ENCODE assay signal across 15 cellular contexts in genomic region chr22:24440270-24440717, GRCh38. TPM values are rescaled to one million over a fixed set of nuclear protein-coding genes. Genes with fewer than 3 reads are reported as not detected.
DNase-seq lines count a peak whose midpoint lies in the region; ATAC-seq lines count a peak whose summit lies in the region.
"Had no signal": no experiment of that assay in that cellular context is flagged by ENCODE, and none has a peak within 500 bp of the region (broad histone marks: within the 10 kb centered on the region; RNA-seq: fewer than 3 reads in every experiment).

No MANE protein-coding gene starts in this region.

- H3K4me1 Mint-ChIP-seq in CD4-positive, CD25-positive, alpha-beta regulatory T cell: peaks cover 16 to 81% (median 47%) of the 10 kb centered on the region in 4 donors
- peaks cover 38 to 78% (median 66%) of the 10 kb centered on the region in 7 donors for H3K4me1 Mint-ChIP-seq in naive thymus-derived CD4-positive, alpha-beta T cell

- peak overlapping the region in 1 of 4 donors; percentile 90 for H3K4me3 Mint-ChIP-seq in CD4-positive, CD25-positive, alpha-beta regulatory T cell
- no peak overlapping the region for H3K4me3 Mint-ChIP-seq in naive thymus-derived CD4-positive, alpha-beta T cell
- H3K4me3 Mint-ChIP-seq: CD8-positive, alpha-beta memory T cell; T-helper 2 cell treated with Interferon-gamma antibody and Interleukin-4, amounts not matched to agents 5 μg/mL and 100 μg/mL, for 36 hours; type B pancreatic cell had no signal

- POLR2A ChIA-PET in naive thymus-derived CD4-positive, alpha-beta T cell (lab: Charles Lee): no interaction called here

- peak in 1 of 3 donors; percentile 26 for DNase-seq in CD4-positive, CD25-positive, alpha-beta regulatory T cell
- peak; percentile 76 for DNase-seq in SKM-1 treated with dmso at 0.1 percent for 144 hours (lab: John Stamatoyannopoulos, UW; ENCODE audit: unreplicated experiment)
- no peak for DNase-seq in naive thymus-derived CD4-positive, alpha-beta T cell
- DNase-seq in ACHN: no peak
- no peak for DNase-seq in NCI-H69 (lab: John Stamatoyannopoulos, UW)
- DNase-seq: CD8-positive, alpha-beta memory T cell; left colon; SHP77 had no signal

- no peak overlapping the region for H3K9ac ChIP-seq in BLaER1
- H3K9ac ChIP-seq: parathyroid adenoma had no signal

- peak in 1 of 2 donors; percentile 27 for ATAC-seq in CD4-positive, CD25-positive, alpha-beta regulatory T cell (ENCODE audit: low read depth in 2 of 2)
- peak; percentile 71 for ATAC-seq in naive thymus-derived CD4-positive, alpha-beta T cell
- ATAC-seq in HG03196 (IDR thresholded peaks at IDR 0.05; ENCODE audit: unreplicated experiment) (no peak), GM18858 (IDR thresholded peaks at IDR 0.05; ENCODE audit: unreplicated experiment) (no peak)
- ATAC-seq: left colon had no signal

- H3K36me3 Mint-ChIP-seq in CD4-positive, CD25-positive, alpha-beta regulatory T cell: peaks cover 31% of the 10 kb centered on the region
- peaks cover 0 to 34% (median 17%) of the 10 kb centered on the region in 5 donors for H3K36me3 Mint-ChIP-seq in naive thymus-derived CD4-positive, alpha-beta T cell

- H3K4me1 ChIP-seq in BLaER1: peaks cover 100% of the 10 kb centered on the region
- peaks cover 45% of the 10 kb centered on the region for H3K4me1 ChIP-seq in CD4-positive, CD25-positive, alpha-beta regulatory T cell (ENCODE audit: control insufficient read depth, insufficient read depth, low read length, poor library complexity, severe bottlenecking)
- H3K4me1 ChIP-seq in naive thymus-derived CD4-positive, alpha-beta T cell (ENCODE audit: control insufficient read depth in 2 of 2, insufficient read depth in 2 of 2, low read length in 2 of 2): peaks cover 27 to 30% of the 10 kb centered on the region in 2 donors
- H3K4me1 ChIP-seq: parathyroid adenoma had no signal

- no peak overlapping the region for H3K27ac ChIP-seq in BLaER1
- H3K27ac ChIP-seq in CD4-positive, CD25-positive, alpha-beta regulatory T cell (ENCODE audit: insufficient read depth, low read length, poor library complexity, severe bottlenecking): no peak overlapping the region
- H3K27ac ChIP-seq in naive thymus-derived CD4-positive, alpha-beta T cell (ENCODE audit: low read depth, low read length): no peak overlapping the region
- H3K27ac ChIP-seq: parathyroid adenoma had no signal

- no peak overlapping the region for H3K4me3 ChIP-seq in BLaER1
- no peak overlapping the region for H3K4me3 ChIP-seq in CD4-positive, CD25-positive, alpha-beta regulatory T cell (ENCODE audit: low read depth, low read length)
- no peak overlapping the region for H3K4me3 ChIP-seq in naive thymus-derived CD4-positive, alpha-beta T cell (ENCODE audit: low read length)
- H3K4me3 ChIP-seq: adrenal gland had no signal

- intact Hi-C loops in naive thymus-derived CD4-positive, alpha-beta T cell (cut with micrococcal nuclease): loop anchor here in 1 of 2 donors (2.0 kb wide), 1 partner anchor 13 kb away; the partner anchor contains the start of gene ADORA2A

- peaks cover 4% of the 10 kb centered on the region; the same call in 1 of the 2 replicates for H4K20me1 ChIP-seq in BLaER1

- no peaks in the 10 kb centered on the region for H3K27me3 ChIP-seq in BLaER1
- no peaks in the 10 kb centered on the region for H3K27me3 ChIP-seq in CD4-positive, CD25-positive, alpha-beta regulatory T cell (ENCODE audit: control insufficient read depth, insufficient read depth, low read length)
- H3K27me3 ChIP-seq in naive thymus-derived CD4-positive, alpha-beta T cell (ENCODE audit: control insufficient read depth in 2 of 2, insufficient read depth in 2 of 2, low read length in 2 of 2): no peaks in the 10 kb centered on the region
- H3K27me3 ChIP-seq: adrenal gland had no signal

- no peaks in the 10 kb centered on the region for H3K27me3 Mint-ChIP-seq in CD4-positive, CD25-positive, alpha-beta regulatory T cell
- no peaks in the 10 kb centered on the region for H3K27me3 Mint-ChIP-seq in naive thymus-derived CD4-positive, alpha-beta T cell
- H3K27me3 Mint-ChIP-seq: CD8-positive, alpha-beta memory T cell; type B pancreatic cell had no signal

- H3K9me3 Mint-ChIP-seq in CD4-positive, CD25-positive, alpha-beta regulatory T cell: peaks cover 0 to 1% (median 0%) of the 10 kb centered on the region in 7 donors
- peaks cover 0 to 2% (median 0%) of the 10 kb centered on the region in 11 donors for H3K9me3 Mint-ChIP-seq in naive thymus-derived CD4-positive, alpha-beta T cell
- H3K9me3 Mint-ChIP-seq: CD8-positive, alpha-beta memory T cell; T-helper 2 cell treated with Interferon-gamma antibody and Interleukin-4, amounts not matched to agents 5 μg/mL and 100 μg/mL, for 36 hours; type B pancreatic cell had no signal

- H3K9me3 ChIP-seq in BLaER1: no peaks in the 10 kb centered on the region
- no peaks in the 10 kb centered on the region for H3K9me3 ChIP-seq in CD4-positive, CD25-positive, alpha-beta regulatory T cell (ENCODE audit: control insufficient read depth in 2 of 2, low read length in 2 of 2)
- no peaks in the 10 kb centered on the region for H3K9me3 ChIP-seq in naive thymus-derived CD4-positive, alpha-beta T cell (ENCODE audit: control insufficient read depth in 2 of 3, low read length in 3 of 3)
- H3K9me3 ChIP-seq: adrenal gland had no signal

- H3K4me2 ChIP-seq in BLaER1: peak overlapping the region; percentile 71

- H3K27ac Mint-ChIP-seq in CD4-positive, CD25-positive, alpha-beta regulatory T cell: peak overlapping the region in 2 of 3 donors; percentile 64 to 68
- H3K27ac Mint-ChIP-seq in naive thymus-derived CD4-positive, alpha-beta T cell: peak overlapping the region in 7 of 9 donors; percentile 55 to 81 (median 66)
- H3K27ac Mint-ChIP-seq: T-helper 2 cell treated with Interferon-gamma antibody and Interleukin-4, amounts not matched to agents 5 μg/mL and 100 μg/mL, for 36 hours; type B pancreatic cell had no signal

- CTCF ChIA-PET in naive thymus-derived CD4-positive, alpha-beta T cell (lab: Charles Lee): no interaction called here

- in situ Hi-C loops in ACHN (cut with HindIII; ENCODE audit: low pct_ligation_motif_present, low pct_unique_long_range_greater_than_20kb, low sequenced_read_pairs): no loop called here

- H3K36me3 ChIP-seq in BLaER1: no peaks in the 10 kb centered on the region
- H3K36me3 ChIP-seq in CD4-positive, CD25-positive, alpha-beta regulatory T cell (ENCODE audit: control insufficient read depth, insufficient read depth, low read length): peaks cover 75% of the 10 kb centered on the region
- H3K36me3 ChIP-seq in naive thymus-derived CD4-positive, alpha-beta T cell (ENCODE audit: control insufficient read depth in 2 of 3, insufficient read depth in 3 of 3, low read length in 3 of 3): peaks cover 8 to 89% (median 17%) of the 10 kb centered on the region in 3 experiments
- H3K36me3 ChIP-seq: adrenal gland had no signal

RNA-seq across cellular contexts. Expression of gene ADORA2A, which starts 12.9 kb away (rescaled TPM):
- total RNA-seq in CD4-positive, CD25-positive, alpha-beta regulatory T cell: 31.2 TPM
- 100 to 1,000 TPM in 1 of 4 donors, 10 to 100 TPM in 3; 88.4 to 101 (median 94.5) TPM for polyA plus RNA-seq in CD4-positive, CD25-positive, alpha-beta regulatory T cell
- 10 to 100 TPM; 22.5 to 43.7 (median 33.4) TPM for total RNA-seq in naive thymus-derived CD4-positive, alpha-beta T cell
- polyA plus RNA-seq in naive thymus-derived CD4-positive, alpha-beta T cell: 100 to 1,000 TPM in 1 of 2 donors, 10 to 100 TPM in 1; 79.5 to 127 TPM

RNA-seq across cellular contexts. Expression of gene UPB1, which starts 54.8 kb away (rescaled TPM):
- total RNA-seq in CD4-positive, CD25-positive, alpha-beta regulatory T cell: 3.8 TPM
- polyA plus RNA-seq in CD4-positive, CD25-positive, alpha-beta regulatory T cell: not detected
- total RNA-seq in naive thymus-derived CD4-positive, alpha-beta T cell: 1 to 10 TPM in 4 of 5 experiments, under 1 TPM in 1; 0.70 to 3.4 (median 2.1) TPM
- polyA plus RNA-seq in naive thymus-derived CD4-positive, alpha-beta T cell: under 1 TPM; 0.14 to 0.15 TPM
- total RNA-seq: CD8-positive, alpha-beta memory T cell had no signal
